19 cellular contexts compared by ENCODE assay signal in the genomic region with DNA sequence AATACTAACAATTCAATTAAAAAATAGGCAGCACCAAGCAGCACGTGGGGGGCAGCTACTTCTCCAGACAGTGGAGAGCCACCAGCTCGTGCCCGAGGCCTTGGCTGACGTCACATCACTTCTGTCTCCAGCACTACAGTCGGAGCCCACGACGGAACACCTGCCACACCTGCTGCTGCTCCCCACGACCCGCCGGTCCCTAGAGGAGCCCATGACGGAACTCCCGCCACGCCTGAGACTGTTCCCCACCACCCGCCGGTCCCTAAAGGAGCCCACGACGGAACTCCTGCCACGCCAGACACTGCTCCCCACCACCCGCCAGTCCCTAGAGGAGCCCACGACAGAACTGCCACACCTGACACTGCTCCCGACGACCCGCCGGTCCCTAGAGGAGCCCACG.
DNase-seq lines count a peak whose midpoint lies in the region; ATAC-seq, FAIRE-seq and TF ChIP-seq lines count a peak whose summit lies in the region.
"Had no signal": no experiment of that assay in that cellular context is flagged by ENCODE, and none has a peak within 500 bp of the region (broad histone marks: within the 10 kb centered on the region; RNA-seq: fewer than 3 reads in every experiment).

No MANE protein-coding gene starts in this region.

- H3K27ac Mint-ChIP-seq in activated T-helper 1 cell treated with anti-CD3 and anti-CD28 coated beads, Interleukin-12 subunit alpha, Interleukin-12 subunit beta, Interleukin-2, Interleukin-4 antibody, amounts not matched to agents 30 ng/mL and 10 ng/mL and 1 ng/mL, durations not matched to agents 14 hours and 24 hours and 36 hours = no peak overlapping the region
- H3K27ac Mint-ChIP-seq: activated CD4-positive, alpha-beta T cell treated with anti-CD3 and anti-CD28 coated beads, Interleukin-2, amount 10 ng/mL, durations not matched to agents 24 days and 14 days; activated T-helper 2 cell treated with anti-CD3 and anti-CD28 coated beads, Interferon-gamma antibody, Interleukin-2, Interleukin-4, amounts not matched to agents 10 μg/mL and 5 μg/mL and 100 μg/mL, durations not matched to agents 14 hours and 24 hours and 36 hours had no signal

- H3K27me3 ChIP-seq in lower lobe of right lung (ENCODE audit: low read depth) = no peaks in the 10 kb centered on the region
- H3K27me3 ChIP-seq: heart right ventricle, left lung had no signal

- H3K4me1 ChIP-seq in lower lobe of right lung = no peaks in the 10 kb centered on the region

- DNase-seq in Right ventricle myocardium inferior (ENCODE audit: missing footprints) (peak; percentile 40), cardiac septum (ENCODE audit: low spot score) (no peak), NCI-H774 (lab: John Stamatoyannopoulos, UW) (peak; percentile 28), lower lobe of right lung (peak; percentile 32), urothelium cell line (ENCODE audit: low spot score) (no peak), LoVo (ENCODE audit: low spot score) (no peak)
- DNase-seq in activated T-helper 1 cell treated with anti-CD3 and anti-CD28 coated beads, Interleukin-12 subunit alpha, Interleukin-12 subunit beta, Interleukin-2, Interleukin-4 antibody, amounts not matched to agents 30 ng/mL and 10 ng/mL and 1 ng/mL, durations not matched to agents 14 hours and 24 hours and 36 hours (ENCODE audit: low spot score) = no peak
- DNase-seq: activated CD4-positive, alpha-beta T cell treated with anti-CD3 and anti-CD28 coated beads, Interleukin-2, amount 10 ng/mL, durations not matched to agents 24 days and 14 days; dermis blood vessel endothelial cell; EL; substantia nigra; SW 1271 had no signal

- peaks cover 27% of the 10 kb centered on the region for H3K27me3 Mint-ChIP-seq in activated T-helper 1 cell treated with anti-CD3 and anti-CD28 coated beads, Interleukin-12 subunit alpha, Interleukin-12 subunit beta, Interleukin-2, Interleukin-4 antibody, amounts not matched to agents 30 ng/mL and 10 ng/mL and 1 ng/mL, durations not matched to agents 14 hours and 24 hours and 36 hours (ENCODE audit: insufficient read depth)

- no peaks in the 10 kb centered on the region for H3K9me3 Mint-ChIP-seq in activated T-helper 1 cell treated with anti-CD3 and anti-CD28 coated beads, Interleukin-12 subunit alpha, Interleukin-12 subunit beta, Interleukin-2, Interleukin-4 antibody, amounts not matched to agents 30 ng/mL and 10 ng/mL and 1 ng/mL, durations not matched to agents 14 hours and 24 hours and 36 hours
- H3K9me3 Mint-ChIP-seq: activated CD4-positive, alpha-beta T cell treated with anti-CD3 and anti-CD28 coated beads, Interleukin-2, amount 10 ng/mL, durations not matched to agents 24 days and 14 days; activated T-helper 2 cell treated with anti-CD3 and anti-CD28 coated beads, Interferon-gamma antibody, Interleukin-2, Interleukin-4, amounts not matched to agents 10 μg/mL and 5 μg/mL and 100 μg/mL, durations not matched to agents 14 hours and 24 hours and 36 hours had no signal

- H3K4me3 Mint-ChIP-seq in activated T-helper 1 cell treated with anti-CD3 and anti-CD28 coated beads, Interleukin-12 subunit alpha, Interleukin-12 subunit beta, Interleukin-2, Interleukin-4 antibody, amounts not matched to agents 30 ng/mL and 10 ng/mL and 1 ng/mL, durations not matched to agents 14 hours and 24 hours and 36 hours = no peak overlapping the region
- H3K4me3 Mint-ChIP-seq: activated CD4-positive, alpha-beta T cell treated with anti-CD3 and anti-CD28 coated beads, Interleukin-2, amount 10 ng/mL, durations not matched to agents 24 days and 14 days had no signal

- H3K36me3 ChIP-seq in lower lobe of right lung = no peaks in the 10 kb centered on the region
- H3K36me3 ChIP-seq: heart right ventricle had no signal

- H3K4me1 Mint-ChIP-seq in activated T-helper 1 cell treated with anti-CD3 and anti-CD28 coated beads, Interleukin-12 subunit alpha, Interleukin-12 subunit beta, Interleukin-2, Interleukin-4 antibody, amounts not matched to agents 30 ng/mL and 10 ng/mL and 1 ng/mL, durations not matched to agents 14 hours and 24 hours and 36 hours (ENCODE audit: low read depth) = peaks cover 50% of the 10 kb centered on the region

- no peak for TF ChIP-seq CTCF in lower lobe of right lung (IDR thresholded peaks at IDR 0.05)

- H3K36me3 Mint-ChIP-seq in activated T-helper 1 cell treated with anti-CD3 and anti-CD28 coated beads, Interleukin-12 subunit alpha, Interleukin-12 subunit beta, Interleukin-2, Interleukin-4 antibody, amounts not matched to agents 30 ng/mL and 10 ng/mL and 1 ng/mL, durations not matched to agents 14 hours and 24 hours and 36 hours (ENCODE audit: low read depth) = peaks cover 18% of the 10 kb centered on the region

- no peaks in the 10 kb centered on the region for H3K9me3 ChIP-seq in lower lobe of right lung
- H3K9me3 ChIP-seq: heart right ventricle, left lung, mucosa of descending colon had no signal

- intact Hi-C loops in Right ventricle myocardium inferior (cut with DNase I) = loop anchor here (10.0 kb wide), 1 partner anchor 113 kb away; no protein-coding TSS in a partner anchor
- intact Hi-C loops in cardiac septum (cut with DNase I) = no loop called here
- intact Hi-C loops in lower lobe of right lung (cut with DNase I) = no loop called here
- intact Hi-C loops in activated T-helper 1 cell treated with anti-CD3 and anti-CD28 coated beads, Interleukin-12 subunit alpha, Interleukin-12 subunit beta, Interleukin-2, Interleukin-4 antibody, amounts not matched to agents 30 ng/mL and 10 ng/mL and 1 ng/mL, durations not matched to agents 14 hours and 24 hours and 36 hours (cut with micrococcal nuclease) = loop anchor here (2.0 to 5.0 kb wide), 3 partner anchors 169 to 261 kb away; no protein-coding TSS in a partner anchor

- FAIRE-seq in urothelium cell line (lab: Jason Lieb, UNC) = peak; percentile 59
- FAIRE-seq: H54 had no signal

- H3K4me3 ChIP-seq in lower lobe of right lung = no peak overlapping the region
- H3K4me3 ChIP-seq: heart right ventricle, left lung, mucosa of descending colon had no signal

- H3K27ac ChIP-seq in lower lobe of right lung = no peak overlapping the region
- H3K27ac ChIP-seq: heart right ventricle, KMS-11, left lung had no signal

- ATAC-seq in Right ventricle myocardium inferior = no peak
- no peak for ATAC-seq in lower lobe of right lung
- ATAC-seq in GM21447 (IDR thresholded peaks at IDR 0.05; ENCODE audit: unreplicated experiment) = no peak

Comparison
In these comparisons a context has a peak if more than half of its experiments do, and no peak if none do; other contexts are left out.
1. DNase-seq: peak in Right ventricle myocardium inferior (single experiment), NCI-H774 (single experiment) and lower lobe of right lung (single experiment); none in cardiac septum (single experiment), urothelium cell line (single experiment), activated T-helper 1 cell treated with anti-CD3 and anti-CD28 coated beads, Interleukin-12 subunit alpha, Interleukin-12 subunit beta, Interleukin-2, Interleukin-4 antibody, amounts not matched to agents 30 ng/mL and 10 ng/mL and 1 ng/mL, durations not matched to agents 14 hours and 24 hours and 36 hours (single experiment) and LoVo (single experiment).
2. intact Hi-C loops: an anchor here in Right ventricle myocardium inferior (10.0 kb wide) and activated T-helper 1 cell treated with anti-CD3 and anti-CD28 coated beads, Interleukin-12 subunit alpha, Interleukin-12 subunit beta, Interleukin-2, Interleukin-4 antibody, amounts not matched to agents 30 ng/mL and 10 ng/mL and 1 ng/mL, durations not matched to agents 14 hours and 24 hours and 36 hours (2.0 to 5.0 kb wide); none called in cardiac septum and lower lobe of right lung.